9 cellular contexts compared by ENCODE assay signal in genomic region chr1:67572594-67573221, GRCh38.
DNase-seq lines count a peak whose midpoint lies in the region; ATAC-seq, FAIRE-seq and TF ChIP-seq lines count a peak whose summit lies in the region.
"Had no signal": no experiment of that assay in that cellular context is flagged by ENCODE, and none has a peak within 500 bp of the region (broad histone marks: within the 10 kb centered on the region; RNA-seq: fewer than 3 reads in every experiment).

No MANE protein-coding gene starts in this region.

- H3K27ac ChIP-seq in AG04450 (ENCODE audit: low read depth, low read length) (peak overlapping the region; percentile 57), colonic mucosa (peak overlapping the region; percentile 50), mucosa of rectum (ENCODE audit: low read depth in 2 of 2, low read length in 2 of 2) (peak overlapping the region; percentile 46 to 91)
- H3K27ac ChIP-seq: BLaER1 had no signal

- no peak overlapping the region for H3K4me3 Mint-ChIP-seq in stimulated activated memory B cell treated with anti-CD40 and anti-IgM and Interleukin-4, amounts not matched to agents 10 μg/mL and 1 μg/mL and 100 μg/mL, for 72 hours
- H3K4me3 Mint-ChIP-seq in T-helper 2 cell treated with Interferon-gamma antibody and Interleukin-4, amounts not matched to agents 5 μg/mL and 100 μg/mL, for 36 hours = no peak overlapping the region

- FAIRE-seq in GM12891 (lab: Jason Lieb, UNC) = no peak

- H3K27me3 Mint-ChIP-seq in stimulated activated memory B cell treated with anti-CD40 and anti-IgM and Interleukin-4, amounts not matched to agents 10 μg/mL and 1 μg/mL and 100 μg/mL, for 72 hours = no peaks in the 10 kb centered on the region
- H3K27me3 Mint-ChIP-seq in T-helper 2 cell treated with Interferon-gamma antibody and Interleukin-4, amounts not matched to agents 5 μg/mL and 100 μg/mL, for 36 hours (ENCODE audit: low read depth) = peaks cover 7% of the 10 kb centered on the region

- H3K36me3 Mint-ChIP-seq in stimulated activated memory B cell treated with anti-CD40 and anti-IgM and Interleukin-4, amounts not matched to agents 10 μg/mL and 1 μg/mL and 100 μg/mL, for 72 hours = no peaks in the 10 kb centered on the region
- no peaks in the 10 kb centered on the region for H3K36me3 Mint-ChIP-seq in T-helper 2 cell treated with Interferon-gamma antibody and Interleukin-4, amounts not matched to agents 5 μg/mL and 100 μg/mL, for 36 hours (ENCODE audit: low read depth)

- no peak for ATAC-seq in stimulated activated memory B cell treated with anti-CD40 and anti-IgM and Interleukin-4, amounts not matched to agents 10 μg/mL and 1 μg/mL and 100 μg/mL, for 72 hours

- H3K9me3 Mint-ChIP-seq in stimulated activated memory B cell treated with anti-CD40 and anti-IgM and Interleukin-4, amounts not matched to agents 10 μg/mL and 1 μg/mL and 100 μg/mL, for 72 hours = no peaks in the 10 kb centered on the region
- H3K9me3 Mint-ChIP-seq in T-helper 2 cell treated with Interferon-gamma antibody and Interleukin-4, amounts not matched to agents 5 μg/mL and 100 μg/mL, for 36 hours = no peaks in the 10 kb centered on the region

- DNase-seq in AG04450 (ENCODE audit: low read depth, low spot score) (no peak), MG63 (peak; percentile 33), colonic mucosa (peak; percentile 84), KBM-7 (no peak), GM12891 (ENCODE audit: insufficient read length, low spot score) (no peak)
- DNase-seq in T-helper 2 cell treated with Interferon-gamma antibody and Interleukin-4, amounts not matched to agents 5 μg/mL and 100 μg/mL, for 36 hours (ENCODE audit: low spot score) = no peak

- H3K36me3 ChIP-seq in MG63 = no peaks in the 10 kb centered on the region
- no peaks in the 10 kb centered on the region for H3K36me3 ChIP-seq in colonic mucosa
- no peaks in the 10 kb centered on the region for H3K36me3 ChIP-seq in mucosa of rectum (ENCODE audit: control insufficient read depth in 2 of 2, insufficient read depth in 2 of 2, low read length in 2 of 2)
- H3K36me3 ChIP-seq: BLaER1 had no signal

- H3K9ac ChIP-seq in colonic mucosa (ENCODE audit: low read depth in 2 of 2, low read length in 2 of 2) (peak overlapping the region in 1 of 2 donors; percentile 54), mucosa of rectum (ENCODE audit: low read depth in 1 of 2, low read length in 2 of 2) (peak overlapping the region in 1 of 2 donors; percentile 57)
- H3K9ac ChIP-seq: BLaER1 had no signal

- no peak overlapping the region for H3K27ac Mint-ChIP-seq in stimulated activated memory B cell treated with anti-CD40 and anti-IgM and Interleukin-4, amounts not matched to agents 10 μg/mL and 1 μg/mL and 100 μg/mL, for 72 hours
- H3K27ac Mint-ChIP-seq in T-helper 2 cell treated with Interferon-gamma antibody and Interleukin-4, amounts not matched to agents 5 μg/mL and 100 μg/mL, for 36 hours = no peak overlapping the region

- H3K9me3 ChIP-seq in AG04450 (ENCODE audit: control insufficient read depth, insufficient read depth, low read length) (no peaks in the 10 kb centered on the region; the same call in 1 of the 2 replicates), MG63 (peaks cover 5% of the 10 kb centered on the region; the same call in 1 of the 2 replicates), colonic mucosa (no peaks in the 10 kb centered on the region), mucosa of rectum (ENCODE audit: control insufficient read depth in 2 of 2, low read length in 2 of 2) (no peaks in the 10 kb centered on the region)
- H3K9me3 ChIP-seq: BLaER1 had no signal

- no peak for TF ChIP-seq POLR2A in GM12891 (IDR thresholded peaks at IDR 0.05; ENCODE audit: low read depth, low read length)

- TF ChIP-seq CTCF in AG04450 (IDR thresholded peaks at IDR 0.05; ENCODE audit: low read depth, low read length) (no peak), colonic mucosa (IDR thresholded peaks at IDR 0.05) (no peak)

- POLR2A ChIA-PET in AG04450 (lab: Yijun Ruan, JAX) = interaction anchor here (1.0 to 2.9 kb wide), 4 partner anchors 46 to 113 kb away, joined by 3 to 43 read pairs (median 12); partner anchors contain the start of gene GADD45A

- intact Hi-C loops in colonic mucosa (cut with DNase I) = loop anchor here (10.0 kb wide), 1 partner anchor 52 kb away; no protein-coding TSS in a partner anchor

- no peaks in the 10 kb centered on the region for H3K27me3 ChIP-seq in AG04450 (ENCODE audit: control insufficient read depth, insufficient read depth, low read length)
- H3K27me3 ChIP-seq in MG63 = no peaks in the 10 kb centered on the region
- no peaks in the 10 kb centered on the region for H3K27me3 ChIP-seq in colonic mucosa
- no peaks in the 10 kb centered on the region for H3K27me3 ChIP-seq in mucosa of rectum (ENCODE audit: control insufficient read depth in 2 of 2, insufficient read depth in 2 of 2, low read length in 2 of 2)
- H3K27me3 ChIP-seq: BLaER1 had no signal

- peaks cover 7% of the 10 kb centered on the region for H3K4me1 ChIP-seq in colonic mucosa
- peaks cover 7 to 28% of the 10 kb centered on the region in 2 donors for H3K4me1 ChIP-seq in mucosa of rectum (ENCODE audit: control insufficient read depth in 2 of 2, insufficient read depth in 2 of 2, low read length in 2 of 2)
- H3K4me1 ChIP-seq: BLaER1 had no signal

- H3K4me1 Mint-ChIP-seq in stimulated activated memory B cell treated with anti-CD40 and anti-IgM and Interleukin-4, amounts not matched to agents 10 μg/mL and 1 μg/mL and 100 μg/mL, for 72 hours = no peaks in the 10 kb centered on the region
- no peaks in the 10 kb centered on the region for H3K4me1 Mint-ChIP-seq in T-helper 2 cell treated with Interferon-gamma antibody and Interleukin-4, amounts not matched to agents 5 μg/mL and 100 μg/mL, for 36 hours (ENCODE audit: low read depth)

- H3K4me3 ChIP-seq in AG04450 (ENCODE audit: low read depth, low read length) = no peak overlapping the region
- no peak overlapping the region for H3K4me3 ChIP-seq in MG63
- H3K4me3 ChIP-seq in colonic mucosa = no peak overlapping the region
- H3K4me3 ChIP-seq in mucosa of rectum (ENCODE audit: low read length in 2 of 2) = peak overlapping the region in 1 of 2 donors; percentile 39
- H3K4me3 ChIP-seq: BLaER1 had no signal

- CTCF ChIA-PET in AG04450 (lab: Charles Lee) = interaction anchor here (1.6 to 5.5 kb wide), 5 partner anchors 11 to 277 kb away, joined by 5 to 52 read pairs (median 21); no protein-coding TSS in a partner anchor

- in situ Hi-C loops in KBM-7 (cut with MboI; ENCODE audit: low pct_unique_long_range_greater_than_20kb, low sequenced_read_pairs) = loop anchor here (25.0 kb wide), 2 partner anchors 540 to 765 kb away; no protein-coding TSS in a partner anchor

TF ChIP-seq in GM12891, 5 proteins besides CTCF, POLR2A, EP300 and RAD21:
- TF ChIP-seq TAF1 (IDR thresholded peaks at IDR 0.05; ENCODE audit: low read depth, low read length) (no peak), PAX5 (IDR thresholded peaks at IDR 0.05; ENCODE audit: insufficient read depth, low read length, severe bottlenecking) (no peak), SPI1 (IDR thresholded peaks at IDR 0.05; ENCODE audit: low read depth, low read length) (no peak), POU2F2 (IDR thresholded peaks at IDR 0.05; ENCODE audit: low read depth, low read length) (no peak), POLR2AphosphoS5 (IDR thresholded peaks at IDR 0.05; ENCODE audit: low read depth, low read length) (no peak)

Comparison
In these comparisons a context has a peak if more than half of its experiments do, and no peak if none do; other contexts are left out.
1. DNase-seq: peak in MG63 (single experiment) and colonic mucosa (single experiment); none in AG04450 (single experiment), KBM-7 (single experiment), T-helper 2 cell treated with Interferon-gamma antibody and Interleukin-4, amounts not matched to agents 5 μg/mL and 100 μg/mL, for 36 hours (single experiment) and GM12891 (single experiment).
2. Peak in every context shown above with its lines, with median percentiles within 50 percentile points of each other: H3K27ac ChIP-seq.